In genomic region chr15:71337197-71337845, GRCh38 we compare ENCODE assay signal across 16 cellular contexts.
DNase-seq lines count a peak whose midpoint lies in the region; ATAC-seq and TF ChIP-seq lines count a peak whose summit lies in the region.
"Had no signal": no experiment of that assay in that cellular context is flagged by ENCODE, and none has a peak within 500 bp of the region (broad histone marks: within the 10 kb centered on the region; RNA-seq: fewer than 3 reads in every experiment).

No MANE protein-coding gene starts in this region.

- no peaks in the 10 kb centered on the region for H3K27me3 ChIP-seq in heart right ventricle
- H3K27me3 ChIP-seq in breast epithelium = no peaks in the 10 kb centered on the region
- H3K27me3 ChIP-seq in vagina = no peaks in the 10 kb centered on the region

- H3K4me1 ChIP-seq in heart right ventricle (peaks cover 0 to 37% (median 11%) of the 10 kb centered on the region in 9 donors), breast epithelium (peaks cover 0 to 6% of the 10 kb centered on the region in 2 donors), vagina (peaks cover 48% of the 10 kb centered on the region)

- TF ChIP-seq CTCF in heart right ventricle (IDR thresholded peaks at IDR 0.05) (no peak), breast epithelium (IDR thresholded peaks at IDR 0.05) (no peak), vagina (IDR thresholded peaks at IDR 0.05) (no peak), coronary artery (IDR thresholded peaks at IDR 0.05) (no peak)

- DNase-seq in heart right ventricle = no peak
- no peak for DNase-seq in cardiac septum (ENCODE audit: low spot score)
- DNase-seq in breast epithelium (ENCODE audit: low spot score in 2 of 2) = peak in 1 of 2 donors; percentile 55
- DNase-seq in left kidney (ENCODE audit: low read depth, low spot score) = peak; percentile 83
- DNase-seq in vagina (ENCODE audit: extremely low spot score in 2 of 2) = no peak
- no peak for DNase-seq in mesenteric fat pad (ENCODE audit: low spot score)
- no peak for DNase-seq in coronary artery (ENCODE audit: low spot score)
- DNase-seq in NCI-H1417 treated with DMSO at 0.1 percent for 48 hours (lab: John Stamatoyannopoulos, UW) = no peak
- DNase-seq: ACHN; activated CD4-positive, CD25-positive, alpha-beta regulatory T cell treated with anti-CD3 and anti-CD28 coated beads, Interleukin-2, amount 50 U/mL, for 72 hours; activated gamma-delta T cell; DND-41; naive B cell; NCI-H2227 treated with DMSO at 0.1 percent for 48 hours; SHP77 treated with DMSO at 0.1 percent for 48 hours had no signal

- TF ChIP-seq POLR2A in breast epithelium (IDR thresholded peaks at IDR 0.05) (no peak), vagina (IDR thresholded peaks at IDR 0.05) (no peak)

- H3K36me3 ChIP-seq in heart right ventricle = peaks cover 0 to 11% (median 0%) of the 10 kb centered on the region in 9 donors
- H3K36me3 ChIP-seq in breast epithelium = no peaks in the 10 kb centered on the region
- H3K36me3 ChIP-seq in vagina = no peaks in the 10 kb centered on the region

- 78 to 81% methylated on average over 5 of the region's 5 CpGs for WGBS in heart right ventricle, 2 donors

- H3K27ac ChIP-seq in heart right ventricle (peak overlapping the region; percentile 28 to 94 (median 82)), breast epithelium (peak overlapping the region; percentile 63 to 68), vagina (peak overlapping the region; percentile 22), coronary artery (no peak overlapping the region)
- H3K27ac ChIP-seq: KMS-11 had no signal

- intact Hi-C loops in heart right ventricle (cut with DNase I) (loop anchor here in 5 of 10 donors (5.0 to 10.0 kb wide), 3 partner anchors 67 to 223 kb away; partner anchors contain the start of gene THSD4 (in 4 of the 5)), cardiac septum (cut with DNase I) (loop anchor here (10.0 kb wide), 1 partner anchor 97 kb away; no protein-coding TSS in a partner anchor), breast epithelium (cut with DNase I; ENCODE audit: low total_unique reads) (no loop called here), vagina (cut with DNase I) (loop anchor here (10.0 kb wide), 1 partner anchor 57 kb away; no protein-coding TSS in a partner anchor)

- H3K9me3 ChIP-seq in heart right ventricle = no peaks in the 10 kb centered on the region
- H3K9me3 ChIP-seq in breast epithelium = no peaks in the 10 kb centered on the region
- no peaks in the 10 kb centered on the region for H3K9me3 ChIP-seq in vagina

- no peak overlapping the region for H3K4me3 ChIP-seq in heart right ventricle
- no peak overlapping the region for H3K4me3 ChIP-seq in breast epithelium
- H3K4me3 ChIP-seq in vagina = no peak overlapping the region
- H3K4me3 ChIP-seq in coronary artery = no peak overlapping the region

- peak in 1 of 8 donors; percentile 51 for ATAC-seq in heart right ventricle

Comparison
In these comparisons a context has a peak if more than half of its experiments do, and no peak if none do; other contexts are left out.
1. H3K27ac ChIP-seq: peak in heart right ventricle (10 of 10), breast epithelium (2 of 2) and vagina (single experiment); none in coronary artery (0 of 2).